32 cellular contexts compared by ENCODE assay signal in genomic region chr2:31202041-31202440, GRCh38. TPM values are rescaled to one million over a fixed set of nuclear protein-coding genes. Genes with fewer than 3 reads are reported as not detected.
"Had no signal": no experiment of that assay in that cellular context is flagged by ENCODE, and none has a peak within 500 bp of the region (broad histone marks: within the 10 kb centered on the region; RNA-seq: fewer than 3 reads in every experiment).

No MANE protein-coding gene starts in this region.

- ATAC-seq: activated CD8-positive, alpha-beta T cell treated with anti-CD3 and anti-CD28 coated beads for 36 hours; activated naive CD4-positive, alpha-beta T cell treated with anti-CD3 and anti-CD28 coated beads, Interleukin-2, amount 50 U/mL, for 72 hours; activated naive CD8-positive, alpha-beta T cell treated with anti-CD3 and anti-CD28 coated beads, Interleukin-2, amount 50 U/mL, for 24 hours; activated T-cell treated with anti-CD3 and anti-CD28 coated beads, Interleukin-2, amount 50 U/mL, for 4 hours; Panc1; SK-N-SH treated with all-trans-retinoic acid at 6 μM for 48 hours had no signal

- H3K27me3 Mint-ChIP-seq: activated B cell treated with CpG ODN at 0.5 μM for 24 hours; activated CD8-positive, alpha-beta T cell treated with anti-CD3 and anti-CD28 coated beads for 36 hours; activated naive CD8-positive, alpha-beta T cell treated with anti-CD3 and anti-CD28 coated beads, Interleukin-2, amount 50 U/mL, for 24 hours had no signal

- H3K27ac Mint-ChIP-seq: activated B cell treated with CpG ODN at 0.5 μM for 24 hours; activated CD8-positive, alpha-beta T cell treated with anti-CD3 and anti-CD28 coated beads for 36 hours; activated naive CD4-positive, alpha-beta T cell treated with anti-CD3 and anti-CD28 coated beads for 36 hours; activated naive CD4-positive, alpha-beta T cell treated with anti-CD3 and anti-CD28 coated beads, Interleukin-2, amount 50 U/mL, for 72 hours; activated naive CD8-positive, alpha-beta T cell treated with anti-CD3 and anti-CD28 coated beads, Interleukin-2, amount 50 U/mL, for 24 hours; activated T-helper 1 cell treated with anti-CD3 and anti-CD28 coated beads, Interleukin-12 subunit alpha, Interleukin-12 subunit beta, Interleukin-2, Interleukin-4 antibody, amounts not matched to agents 30 ng/mL and 10 ng/mL and 1 ng/mL, durations not matched to agents 14 hours and 24 hours and 36 hours; brain had no signal

- H3K36me3 Mint-ChIP-seq: activated naive CD4-positive, alpha-beta T cell treated with anti-CD3 and anti-CD28 coated beads, Interleukin-2, amount 50 U/mL, for 72 hours had no signal

- H3K4me1 Mint-ChIP-seq: activated B cell treated with CpG ODN at 0.5 μM for 24 hours; activated naive CD8-positive, alpha-beta T cell treated with anti-CD3 and anti-CD28 coated beads, Interleukin-2, amount 50 U/mL, for 24 hours; brain had no signal

- H3K4me3 Mint-ChIP-seq: activated B cell treated with CpG ODN at 0.5 μM for 24 hours; activated CD8-positive, alpha-beta T cell treated with anti-CD3 and anti-CD28 coated beads for 36 hours; activated naive CD4-positive, alpha-beta T cell treated with anti-CD3 and anti-CD28 coated beads for 36 hours; activated naive CD8-positive, alpha-beta T cell treated with anti-CD3 and anti-CD28 coated beads, Interleukin-2, amount 50 U/mL, for 24 hours; activated T-cell treated with anti-CD3 and anti-CD28 coated beads, Interleukin-2, amount 50 U/mL, for 4 hours; activated T-helper 1 cell treated with anti-CD3 and anti-CD28 coated beads, Interleukin-12 subunit alpha, Interleukin-12 subunit beta, Interleukin-2, Interleukin-4 antibody, amounts not matched to agents 30 ng/mL and 10 ng/mL and 1 ng/mL, durations not matched to agents 14 hours and 24 hours and 36 hours; brain had no signal

- DNase-seq: activated B cell treated with CpG ODN at 0.5 μM for 24 hours; activated CD4-positive, alpha-beta T cell treated with anti-CD3 and anti-CD28 coated beads for 4 hours; activated CD4-positive, CD25-positive, alpha-beta regulatory T cell treated with anti-CD3 and anti-CD28 coated beads, Interleukin-2, amount 50 U/mL, for 72 hours; activated CD8-positive, alpha-beta T cell treated with anti-CD3 and anti-CD28 coated beads for 36 hours; activated gamma-delta T cell treated with Interleukin-2 at 50 U/mL for 16 hours; activated naive CD4-positive, alpha-beta T cell treated with anti-CD3 and anti-CD28 coated beads for 36 hours; activated naive CD8-positive, alpha-beta T cell treated with anti-CD3 and anti-CD28 coated beads, Interleukin-2, amount 50 U/mL, for 24 hours; activated T-cell treated with anti-CD3 and anti-CD28 coated beads for 4 hours; activated T-cell treated with anti-CD3 and anti-CD28 coated beads, Interleukin-2, amount 50 U/mL, for 4 hours; anterior cingulate cortex; central memory CD4-positive, alpha-beta T cell; Karpas-422; KBM-7; MV-4-11; NCI-H1092; NCI-H1436 treated with DMSO at 0.1 percent for 48 hours; NCI-H1694 treated with DMSO at 0.1 percent for 48 hours; NCI-H2029; NCI-H345; NCI-H524 treated with DMSO at 0.1 percent for 48 hours; SIG-M5; SW 1271; T-helper 1 cell; T-helper 2 cell; T-helper 9 cell had no signal

- H3K9me3 Mint-ChIP-seq: activated CD8-positive, alpha-beta T cell treated with anti-CD3 and anti-CD28 coated beads for 36 hours; activated naive CD4-positive, alpha-beta T cell treated with anti-CD3 and anti-CD28 coated beads for 36 hours; activated naive CD8-positive, alpha-beta T cell treated with anti-CD3 and anti-CD28 coated beads, Interleukin-2, amount 50 U/mL, for 24 hours; activated T-cell treated with anti-CD3 and anti-CD28 coated beads, Interleukin-2, amount 50 U/mL, for 4 hours; activated T-helper 1 cell treated with anti-CD3 and anti-CD28 coated beads, Interleukin-12 subunit alpha, Interleukin-12 subunit beta, Interleukin-2, Interleukin-4 antibody, amounts not matched to agents 30 ng/mL and 10 ng/mL and 1 ng/mL, durations not matched to agents 14 hours and 24 hours and 36 hours; brain had no signal

RNA-seq across cellular contexts. Expression of gene CAPN14, which starts 15.3 kb away (rescaled TPM):
- total RNA-seq: MCF 10A, NCI-H460 had no signal
